Comparison of ENCODE assay signal across 13 cellular contexts in genomic region chr5:139688712-139689413, GRCh38. TPM values are rescaled to one million over a fixed set of nuclear protein-coding genes. Genes with fewer than 3 reads are reported as not detected.
DNase-seq lines count a peak whose midpoint lies in the region; ATAC-seq, FAIRE-seq and TF ChIP-seq lines count a peak whose summit lies in the region.
"Had no signal": no experiment of that assay in that cellular context is flagged by ENCODE, and none has a peak within 500 bp of the region (broad histone marks: within the 10 kb centered on the region; RNA-seq: fewer than 3 reads in every experiment).

No MANE protein-coding gene starts in this region.

- H3K4me3 ChIP-seq in AG04450 (ENCODE audit: low read depth, low read length) (no peak overlapping the region), IMR-90 (ENCODE audit: insufficient read depth, low read depth, low read length) (no peak overlapping the region), GM12878 (no peak overlapping the region), coronary artery (no peak overlapping the region)

- H3K79me2 ChIP-seq in GM12878 (ENCODE audit: control insufficient read depth, insufficient read depth, low read length) = no peaks in the 10 kb centered on the region

- H3K9me3 ChIP-seq in AG04450 (ENCODE audit: control insufficient read depth, insufficient read depth, low read length) (no peaks in the 10 kb centered on the region; the same call in 1 of the 2 replicates), IMR-90 (ENCODE audit: control insufficient read depth, insufficient read depth, low read length) (no peaks in the 10 kb centered on the region), GM12878 (replicated peaks; ENCODE audit: control insufficient read depth, insufficient read depth, low read length) (no peaks in the 10 kb centered on the region)

- no peak overlapping the region for H3K14ac ChIP-seq in IMR-90 (replicated peaks; ENCODE audit: low read depth, low read length)

- dilution Hi-C loops in IMR-90 (cut with HindIII; ENCODE audit: low sequenced_read_pairs, unreplicated experiment) = no loop called here

- H3K9me3 Mint-ChIP-seq in neural crest cell = no peaks in the 10 kb centered on the region
- H3K9me3 Mint-ChIP-seq: activated naive CD4-positive, alpha-beta T cell treated with anti-CD3 and anti-CD28 coated beads for 36 hours had no signal

- CTCF ChIA-PET in AG04450 (lab: Charles Lee) = interaction anchor here (1.1 to 5.0 kb wide), 2 partner anchors 22 to 54 kb away, joined by 5 to 52 read pairs; no protein-coding TSS in a partner anchor
- CTCF ChIA-PET in IMR-90 (lab: Yijun Ruan, JAX) = interaction anchor here (3.2 kb wide), 1 partner anchor 55 kb away, joined by 26 read pairs; no protein-coding TSS in a partner anchor
- CTCF ChIA-PET in GM12878 (lab: Yijun Ruan, JAX) = interaction anchor here (0.5 to 10.5 kb wide), 21 partner anchors 11 to 438 kb away, joined by 3 to 335 read pairs (median 7); partner anchors contain the start of gene CXXC5

- no peak overlapping the region for H2BK15ac ChIP-seq in IMR-90 (ENCODE audit: low read depth, low read length)

- H3K4me3 Mint-ChIP-seq in neural crest cell = peak overlapping the region; percentile 57
- H3K4me3 Mint-ChIP-seq: activated CD8-positive, alpha-beta T cell treated with anti-CD3 and anti-CD28 coated beads, Interleukin-2, amount 10 ng/mL, durations not matched to agents 7 days and 5 days; activated naive CD4-positive, alpha-beta T cell treated with anti-CD3 and anti-CD28 coated beads for 36 hours had no signal

- no peak overlapping the region for H3K56ac ChIP-seq in IMR-90 (ENCODE audit: extremely low read depth, insufficient read depth, low read length)

- peak; percentile 66 for FAIRE-seq in GM12878 (lab: Jason Lieb, UNC)
- FAIRE-seq: colon, GM18507 had no signal

- no peak overlapping the region for H4K91ac ChIP-seq in IMR-90 (ENCODE audit: insufficient read depth, low read depth, low read length)

- H4K8ac ChIP-seq in IMR-90 (ENCODE audit: low read depth in 2 of 2, low read length in 2 of 2) = no peak overlapping the region

- RAD21 ChIA-PET in GM12878 (lab: Charles Lee; ENCODE audit: unreplicated experiment) = interaction anchor here (1.0 to 9.2 kb wide), 10 partner anchors 12 to 265 kb away, joined by 3 to 241 read pairs (median 19); no protein-coding TSS in a partner anchor

- H3K4me2 ChIP-seq in IMR-90 (ENCODE audit: low read depth, low read length) (no peak overlapping the region), GM12878 (ENCODE audit: control insufficient read depth, insufficient read depth) (no peak overlapping the region)

- DNase-seq in AG04450 (ENCODE audit: low read depth, low spot score) (no peak), IMR-90 (no peak), GM12878 (ENCODE audit: low read depth, low spot score) (no peak), neural crest cell (ENCODE audit: low read depth, low spot score) (no peak), SHP77 (lab: John Stamatoyannopoulos, UW) (no peak), NCI-H2227 treated with DMSO at 0.1 percent for 48 hours (lab: John Stamatoyannopoulos, UW) (no peak), coronary artery (ENCODE audit: low spot score) (no peak)
- no peak for DNase-seq in activated T-cell treated with anti-CD3 and anti-CD28 coated beads, Interleukin-2, amount 50 U/mL, for 48 hours
- DNase-seq: activated CD8-positive, alpha-beta T cell treated with anti-CD3 and anti-CD28 coated beads, Interleukin-2, amount 10 ng/mL, durations not matched to agents 7 days and 5 days; activated naive CD4-positive, alpha-beta T cell treated with anti-CD3 and anti-CD28 coated beads for 36 hours; stimulated activated CD4-positive, alpha-beta T cell treated with anti-CD3 and anti-CD28 coated beads, Interleukin-12 subunit alpha, Interleukin-12 subunit beta, amount 100 ng/mL, for 4 hours had no signal

- peak overlapping the region; percentile 4 for H2AK9ac ChIP-seq in IMR-90 (replicated peaks; ENCODE audit: low read depth, low read length, poor library complexity)

- intact Hi-C loops in IMR-90 (cut with micrococcal nuclease) (no loop called here), GM12878 (cut with micrococcal nuclease; ENCODE audit: unreplicated experiment) (no loop called here)

- no peak overlapping the region for H3K23ac ChIP-seq in IMR-90 (ENCODE audit: low read depth, low read length)

- H3K9ac ChIP-seq in IMR-90 (ENCODE audit: low read depth, low read length) (no peak overlapping the region), GM12878 (ENCODE audit: control insufficient read depth, insufficient read depth, low read length) (no peak overlapping the region)

- H3K18ac ChIP-seq in IMR-90 (ENCODE audit: low read depth, low read length) = no peak overlapping the region

- H4K20me1 ChIP-seq in IMR-90 (ENCODE audit: insufficient read depth, low read length) (no peaks in the 10 kb centered on the region), GM12878 (ENCODE audit: control insufficient read depth, insufficient read depth) (no peaks in the 10 kb centered on the region; the same call in 1 of the 2 replicates)

- H3K36me3 Mint-ChIP-seq in neural crest cell (ENCODE audit: low read depth) = no peaks in the 10 kb centered on the region

- TF ChIP-seq EP300 in GM12878 (IDR thresholded peaks at IDR 0.05; ENCODE audit: borderline replicate concordance in 1 of 2, control insufficient read depth in 1 of 2, low read depth in 2 of 2, low read length in 2 of 2) = no peak

- peaks cover 72% of the 10 kb centered on the region for H3K4me1 Mint-ChIP-seq in neural crest cell

- H2AFZ ChIP-seq in IMR-90 (replicated peaks; ENCODE audit: low read length, poor library complexity) = no peak overlapping the region
- H2AFZ ChIP-seq in GM12878 (ENCODE audit: control insufficient read depth, low read depth, low read length) = no peak overlapping the region

- H2AK5ac ChIP-seq in IMR-90 (ENCODE audit: low read depth, low read length) = no peak overlapping the region

- peaks cover 12% of the 10 kb centered on the region for H3K36me3 ChIP-seq in IMR-90 (ENCODE audit: control insufficient read depth, insufficient read depth, low read length)
- H3K36me3 ChIP-seq in GM12878 (ENCODE audit: control insufficient read depth in 2 of 2, insufficient read depth in 2 of 2, low read length in 1 of 2) = peaks cover 10 to 11% of the 10 kb centered on the region in 2 experiments; a peak in 3 of 4 replicates

- SMC1A ChIA-PET in GM12878 (lab: Charles Lee; ENCODE audit: uncharacterized antibody, unreplicated experiment) = interaction anchor here (0.9 to 7.7 kb wide), 14 partner anchors 13 to 267 kb away, joined by 3 to 212 read pairs (median 5); partner anchors contain the start of gene CXXC5

- H3K9me1 ChIP-seq in IMR-90 (ENCODE audit: insufficient read depth, low read length) = peaks cover 4% of the 10 kb centered on the region; the same call in 1 of the 2 replicates

- in situ Hi-C loops in IMR-90 (cut with MboI; ENCODE audit: low sequenced_read_pairs) (no loop called here), GM12878 (cut with MboI) (no loop called here)

- no CpG with 5 or more reads among the region's 8 CpGs for WGBS in IMR-90 (ENCODE audit: extremely low coverage in 2 of 2, insufficient read length in 1 of 2), 2 experiments
- WGBS in GM12878 (ENCODE audit: insufficient coverage, insufficient replicate concordance, low lambda C conversion rate, missing lambda C conversion rate) = 84% methylated on average over 8 of the region's 8 CpGs

- peaks cover 26% of the 10 kb centered on the region for H3K4me1 ChIP-seq in IMR-90 (ENCODE audit: control insufficient read depth, insufficient read depth, low read length)
- peaks cover 12% of the 10 kb centered on the region for H3K4me1 ChIP-seq in GM12878 (ENCODE audit: control insufficient read depth, insufficient read depth, low read length)

- TF ChIP-seq RAD21 in IMR-90 (IDR thresholded peaks at IDR 0.05; ENCODE audit: low read length) (no peak), GM12878 (IDR thresholded peaks at IDR 0.05; ENCODE audit: insufficient read depth, low read depth, low read length) (no peak)

- H2BK5ac ChIP-seq in IMR-90 (ENCODE audit: low read depth, low read length, poor library complexity, severe bottlenecking) = no peak overlapping the region

- peak overlapping the region; percentile 31 for H3K27ac ChIP-seq in AG04450 (ENCODE audit: low read depth, low read length)
- H3K27ac ChIP-seq in IMR-90 (ENCODE audit: insufficient read depth, low read length) = no peak overlapping the region
- no peak overlapping the region for H3K27ac ChIP-seq in GM12878 (ENCODE audit: control insufficient read depth, insufficient read depth)
- H3K27ac ChIP-seq in coronary artery = peak overlapping the region in 1 of 2 donors; percentile 60

- H3K79me1 ChIP-seq in IMR-90 (ENCODE audit: low read depth in 1 of 2, low read length in 2 of 2) = peaks cover 4 to 5% of the 10 kb centered on the region in 2 experiments; a peak in 1 of 4 replicates

- H3K27me3 ChIP-seq in AG04450 (ENCODE audit: control insufficient read depth, insufficient read depth, low read length) = no peaks in the 10 kb centered on the region
- H3K27me3 ChIP-seq in IMR-90 (ENCODE audit: control insufficient read depth, insufficient read depth, low read length) = no peaks in the 10 kb centered on the region
- H3K27me3 ChIP-seq in GM12878 (replicated peaks in 1 of 2; ENCODE audit: control insufficient read depth in 2 of 2, insufficient read depth in 2 of 2, low read length in 1 of 2) = no peaks in the 10 kb centered on the region

- no peak overlapping the region for H3K27ac Mint-ChIP-seq in neural crest cell (ENCODE audit: unreplicated experiment)
- H3K27ac Mint-ChIP-seq: activated CD8-positive, alpha-beta T cell treated with anti-CD3 and anti-CD28 coated beads, Interleukin-2, amount 10 ng/mL, durations not matched to agents 7 days and 5 days; activated naive CD4-positive, alpha-beta T cell treated with anti-CD3 and anti-CD28 coated beads for 36 hours had no signal

- no TSS peak for BruUV-seq in IMR-90 (replicated peaks; lab: Mats Ljungman, UMichigan)
- no TSS peak for BruUV-seq in GM12878 (replicated peaks; lab: Mats Ljungman, UMichigan)

- TF ChIP-seq POLR2A in IMR-90 (IDR thresholded peaks at IDR 0.05; ENCODE audit: low read depth, low read length) = no peak
- TF ChIP-seq POLR2A in GM12878 (IDR thresholded peaks at IDR 0.05; ENCODE audit: low read depth, low read length) = no peak

- no peak for ATAC-seq in IMR-90 (ENCODE audit: low read depth)
- no peak for ATAC-seq in GM12878
- ATAC-seq: activated CD8-positive, alpha-beta T cell treated with anti-CD3 and anti-CD28 coated beads, Interleukin-2, amount 10 ng/mL, durations not matched to agents 7 days and 5 days had no signal

- no peak overlapping the region for H2BK120ac ChIP-seq in IMR-90 (ENCODE audit: low read depth, low read length)

- H2BK20ac ChIP-seq in IMR-90 (ENCODE audit: low read depth, low read length) = no peak overlapping the region

- H3K27me3 Mint-ChIP-seq in neural crest cell (ENCODE audit: low read depth) = no peaks in the 10 kb centered on the region

- H4K5ac ChIP-seq in IMR-90 (ENCODE audit: low read depth, low read length) = no peak overlapping the region

- TF ChIP-seq CTCF in AG04450 (IDR thresholded peaks at IDR 0.05; ENCODE audit: low read depth, low read length) (no peak), IMR-90 (conservative IDR thresholded peaks at IDR 0.05; ENCODE audit: low read depth, low read length) (no peak), GM12878 (IDR thresholded peaks at IDR 0.05 in 2 of 3, conservative IDR thresholded peaks at IDR 0.05 in 1 of 3; ENCODE audit: control insufficient read depth in 2 of 3, extremely low read depth in 1 of 3, insufficient read depth in 1 of 3, low read depth in 3 of 3, low read length in 3 of 3) (no peak), neural crest cell (conservative IDR thresholded peaks at IDR 0.05) (no peak), coronary artery (IDR thresholded peaks at IDR 0.05) (no peak)

- H3K4ac ChIP-seq in IMR-90 (ENCODE audit: low read depth, low read length) = no peak overlapping the region

- POLR2A ChIA-PET in AG04450 (lab: Yijun Ruan, JAX) = no interaction called here
- POLR2A ChIA-PET in IMR-90 (lab: Charles Lee; ENCODE audit: unreplicated experiment) = no interaction called here
- POLR2A ChIA-PET in GM12878 (lab: Charles Lee) = interaction anchor here (2.0 to 4.1 kb wide), 2 partner anchors 31 to 53 kb away, joined by 6 to 44 read pairs; no protein-coding TSS in a partner anchor

RNA-seq across cellular contexts. Expression of gene CXXC5, which starts 40.7 kb away (rescaled TPM):
- polyA plus RNA-seq in AG04450 (2011; rRNA removed) (21.3 and 21.5 TPM in 2 replicates), IMR-90 (2012; rRNA removed) (35.7 and 38.8 TPM in 2 replicates), GM12878 (2011; rRNA removed) (55.4 and 57.5 TPM in 2 replicates), GM12878 (2014; fragmentation: Illumina TruSeq; extraction: Trizol) (25.6 and 36.0 TPM in 2 replicates), GM12878 (2014; fragmentation: Nextera tagmentation; extraction: Ambion mirVana) (1 to 10 TPM; 1.8 to 6.0 TPM), GM12878 (2014; rRNA removed) (59.1 and 68.6 TPM in 2 replicates), GM12878 (2016; fragmentation: Nextera tagmentation; extraction: Ambion mirVana) (10 to 100 TPM; 33.8 to 45.4 TPM)
- polyA minus RNA-seq in AG04450 (2011; rRNA and poly(A)+ RNA removed) = 10.1 and 13.0 TPM in 2 replicates
- total RNA-seq in IMR-90 (2012; rRNA removed) (24.9 and 30.8 TPM in 2 replicates), GM12878 (2014; rRNA removed) (71.4 and 90.8 TPM in 2 replicates), GM12878 (2014; rRNA removed; fragmentation: Illumina TruSeq; extraction: Trizol) (24.9 and 26.8 TPM in 2 replicates), GM12878 (2021) (64.2 and 64.4 TPM in 2 replicates), neural crest cell (29.2 and 30.4 TPM in 2 replicates)
- polyA plus RNA-seq in IMR-90 (2012; cell fraction: cytosol; rRNA removed) = 34.7 and 72.2 TPM in 2 replicates
- 24.5 and 60.8 TPM in 2 replicates for polyA plus RNA-seq in IMR-90 (2012; cell fraction: nucleus; rRNA removed; ENCODE audit: low replicate concordance)
- 37.6 and 40.4 TPM in 2 replicates for total RNA-seq in GM12878 (2013; cell fraction: nucleolus; rRNA removed)
- polyA plus RNA-seq in GM12878 (2011; ENCODE audit: low read depth) = 17.9 TPM
- 54.8 and 79.5 TPM in 2 replicates for polyA plus RNA-seq in GM12878 (2011; cell fraction: cytosol; rRNA removed)
- 43.4 and 55.0 TPM in 2 replicates for polyA plus RNA-seq in GM12878 (2011; cell fraction: nucleus; rRNA removed)
- 31.3 and 43.2 TPM in 2 replicates for polyA plus RNA-seq in GM12878 (2012)
- polyA minus RNA-seq in GM12878 (2011; rRNA and poly(A)+ RNA removed) = 32.3 and 76.6 TPM in 2 replicates
- polyA minus RNA-seq in GM12878 (2011; cell fraction: cytosol; rRNA and poly(A)+ RNA removed) = 19.3 and 41.6 TPM in 2 replicates
- 25.8 and 43.7 TPM in 2 replicates for polyA minus RNA-seq in GM12878 (2011; cell fraction: nucleus; rRNA and poly(A)+ RNA removed)
